7 cellular contexts compared by ENCODE assay signal in genomic region chr4:145732416-145732815, GRCh38. TPM values are rescaled to one million over a fixed set of nuclear protein-coding genes. Genes with fewer than 3 reads are reported as not detected.
DNase-seq lines count a peak whose midpoint lies in the region; ATAC-seq and TF ChIP-seq lines count a peak whose summit lies in the region.

No MANE protein-coding gene starts in this region.

- H3K36me3 ChIP-seq in iPS-18a (ENCODE audit: control insufficient read depth, low read depth, low read length): no peaks in the 10 kb centered on the region

- POLR2A ChIA-PET in activated B cell treated with CpG ODN at 0.5 μM for 24 hours (lab: Charles Lee): no interaction called here

- H3K9me3 ChIP-seq in iPS-18a (ENCODE audit: control insufficient read depth, low read depth, low read length): no peaks in the 10 kb centered on the region

- H3K27ac Mint-ChIP-seq in HFFc6 (peak overlapping the region; percentile 100), activated B cell treated with CpG ODN at 0.5 μM for 24 hours (no peak overlapping the region)

- no peaks in the 10 kb centered on the region for H3K27me3 ChIP-seq in iPS-18a (ENCODE audit: control insufficient read depth, insufficient read depth, low read length)

- H3K4me3 Mint-ChIP-seq in HFFc6 (peak overlapping the region; percentile 89), activated B cell treated with CpG ODN at 0.5 μM for 24 hours (peak overlapping the region; percentile 85)

- peak overlapping the region; percentile 45 for H3K9ac ChIP-seq in iPS-18a (ENCODE audit: low read length)

- H3K27me3 Mint-ChIP-seq in HFFc6 (ENCODE audit: insufficient read depth): no peaks in the 10 kb centered on the region; the same call in none of the 2 replicates
- H3K27me3 Mint-ChIP-seq in activated B cell treated with CpG ODN at 0.5 μM for 24 hours: peaks cover 10% of the 10 kb centered on the region

- no peak for DNase-seq in HFFc6
- DNase-seq in activated B cell treated with CpG ODN at 0.5 μM for 24 hours: no peak
- DNase-seq in stimulated activated CD8-positive, alpha-beta memory T cell treated with anti-CD3 and anti-CD28 coated beads, Interleukin-4, amount 100 ng/mL, for 48 hours: peak; percentile 47
- DNase-seq in activated CD4-positive, CD25-positive, alpha-beta regulatory T cell treated with anti-CD3 and anti-CD28 coated beads, Interleukin-2, amount 50 U/mL, for 72 hours: no peak
- DNase-seq in NCI-H1417 treated with DMSO at 0.1 percent for 48 hours (lab: John Stamatoyannopoulos, UW): no peak

- H3K9me3 Mint-ChIP-seq in HFFc6 (no peaks in the 10 kb centered on the region), activated B cell treated with CpG ODN at 0.5 μM for 24 hours (no peaks in the 10 kb centered on the region)

- intact Hi-C loops in activated B cell treated with CpG ODN at 0.5 μM for 24 hours (cut with micrococcal nuclease): loop anchor here (2.0 to 10.0 kb wide), 5 partner anchors 114 to 790 kb away; partner anchors contain the start of genes MMAA, OTUD4, SLC10A7 and ZNF827

- H3K4me1 Mint-ChIP-seq in HFFc6 (ENCODE audit: low read depth) (peaks cover 59% of the 10 kb centered on the region), activated B cell treated with CpG ODN at 0.5 μM for 24 hours (peaks cover 11% of the 10 kb centered on the region)

- ATAC-seq in activated B cell treated with CpG ODN at 0.5 μM for 24 hours (ENCODE audit: low read depth) (no peak), HG03025 (IDR thresholded peaks at IDR 0.05; ENCODE audit: low FRiP score, unreplicated experiment) (no peak)

- H3K4me3 ChIP-seq in iPS-18a (ENCODE audit: low read length): peak overlapping the region; percentile 57

- CTCF ChIA-PET in activated B cell treated with CpG ODN at 0.5 μM for 24 hours (lab: Charles Lee): interaction anchor here (1.0 kb wide), 1 partner anchor 115 kb away, joined by 3 read pairs; no protein-coding TSS in a partner anchor

- TF ChIP-seq CTCF in HFFc6 (IDR thresholded peaks at IDR 0.05): no peak
- TF ChIP-seq CTCF in activated B cell treated with CpG ODN at 0.5 μM for 24 hours (IDR thresholded peaks at IDR 0.05): no peak

- H3K27ac ChIP-seq in iPS-18a (ENCODE audit: low read length): peak overlapping the region; percentile 79

- peaks cover 28% of the 10 kb centered on the region for H3K4me1 ChIP-seq in iPS-18a (ENCODE audit: control insufficient read depth, low read depth, low read length)

- H3K36me3 Mint-ChIP-seq in HFFc6 (ENCODE audit: low read depth) (no peaks in the 10 kb centered on the region), activated B cell treated with CpG ODN at 0.5 μM for 24 hours (ENCODE audit: low read depth) (no peaks in the 10 kb centered on the region)

RNA-seq across cellular contexts. Expression of gene C4orf51, which starts 52.5 kb away (rescaled TPM):
- not detected for total RNA-seq in HFFc6 (2021; fragmentation: NEBNext Ultra II Directional; extraction: Animal tissue kit (Norgen Biotek cat#: 25700))
- total RNA-seq in activated B cell treated with CpG ODN at 0.5 μM for 24 hours: not detected in 2 replicates
